Comparison of ENCODE assay signal across 8 cellular contexts in the genomic region with DNA sequence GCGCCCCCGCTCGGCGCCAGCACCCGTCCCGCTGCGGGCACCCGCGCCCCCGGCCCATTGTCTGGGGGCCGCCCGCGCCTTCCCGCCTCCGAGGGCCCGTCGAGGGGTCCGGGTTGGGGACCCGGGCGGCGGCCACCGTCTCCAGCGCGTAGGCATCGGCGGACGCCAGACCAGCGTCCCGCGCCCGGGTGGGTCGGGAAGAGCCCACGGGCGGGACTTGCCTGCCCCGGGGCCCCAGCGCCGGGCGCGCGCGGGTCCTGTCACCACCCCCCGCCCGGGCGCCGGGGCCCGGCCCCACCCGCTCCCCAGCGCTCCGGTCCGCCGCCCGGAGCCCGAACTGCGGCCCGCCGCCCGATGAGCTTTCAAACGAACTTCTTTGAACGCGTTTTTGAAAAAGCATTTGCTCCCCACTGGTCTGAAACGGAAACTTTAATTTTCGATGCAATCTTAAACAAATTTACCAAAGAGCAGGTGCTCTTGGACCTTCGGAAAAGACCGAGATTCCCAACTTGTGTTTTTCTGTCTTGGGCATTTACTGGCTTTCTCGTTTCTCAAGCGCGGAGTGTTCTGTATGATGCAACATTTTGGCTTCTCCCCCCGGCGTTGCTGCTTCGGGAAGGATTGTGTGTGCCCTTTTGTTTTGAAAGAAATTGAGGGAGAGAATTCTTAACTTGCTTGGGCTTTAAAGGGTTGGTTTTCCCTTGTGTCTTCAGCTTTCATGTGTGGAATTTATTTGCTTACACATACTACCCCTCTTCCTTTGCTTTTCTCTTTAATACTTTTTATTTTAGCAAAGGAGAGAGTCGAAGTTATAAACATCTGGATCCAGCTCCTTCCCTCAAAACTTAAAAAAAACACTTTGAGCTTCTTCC. TPM values are rescaled to one million over a fixed set of nuclear protein-coding genes. Genes with fewer than 3 reads are reported as not detected.
DNase-seq lines count a peak whose midpoint lies in the region; ATAC-seq and TF ChIP-seq lines count a peak whose summit lies in the region.

No MANE protein-coding gene starts in this region.

- peak; percentile 5 for DNase-seq in DMS153 treated with DMSO at 0.1 percent for 48 hours (lab: John Stamatoyannopoulos, UW; ENCODE audit: unreplicated experiment)
- no peak for DNase-seq in DMS153 (lab: John Stamatoyannopoulos, UW)
- peak; percentile 28 for DNase-seq in NCI-H2227 treated with DMSO at 0.1 percent for 48 hours (lab: John Stamatoyannopoulos, UW)
- DNase-seq in activated T-helper 1 cell treated with anti-CD3 and anti-CD28 coated beads, Interleukin-12 subunit alpha, Interleukin-12 subunit beta, Interleukin-2, Interleukin-4 antibody, amounts not matched to agents 30 ng/mL and 10 ng/mL and 1 ng/mL, durations not matched to agents 14 hours and 24 hours and 36 hours (ENCODE audit: low spot score): peak; percentile 27
- DNase-seq in ovary: peak; percentile 61 to 84 (median 66)
- no peak for DNase-seq in T1000 (lab: John Stamatoyannopoulos, UW)

- H3K36me3 Mint-ChIP-seq in activated T-helper 1 cell treated with anti-CD3 and anti-CD28 coated beads, Interleukin-12 subunit alpha, Interleukin-12 subunit beta, Interleukin-2, Interleukin-4 antibody, amounts not matched to agents 30 ng/mL and 10 ng/mL and 1 ng/mL, durations not matched to agents 14 hours and 24 hours and 36 hours (ENCODE audit: low read depth): peaks cover 11% of the 10 kb centered on the region

- H3K27ac Mint-ChIP-seq in activated T-helper 1 cell treated with anti-CD3 and anti-CD28 coated beads, Interleukin-12 subunit alpha, Interleukin-12 subunit beta, Interleukin-2, Interleukin-4 antibody, amounts not matched to agents 30 ng/mL and 10 ng/mL and 1 ng/mL, durations not matched to agents 14 hours and 24 hours and 36 hours: peak overlapping the region; percentile 91

- CTCF ChIA-PET in HEK293 (lab: Yijun Ruan, JAX): interaction anchor here (0.5 to 3.5 kb wide), 7 partner anchors 10 to 85 kb away, joined by 3 to 26 read pairs (median 4); no protein-coding TSS in a partner anchor

- ATAC-seq in gastroesophageal sphincter: no peak

- peak overlapping the region; percentile 83 for H3K4me3 ChIP-seq in HEK293 (ENCODE audit: low read depth, low read length)
- peak overlapping the region; percentile 95 to 100 for H3K4me3 ChIP-seq in gastroesophageal sphincter
- peak overlapping the region; percentile 89 for H3K4me3 ChIP-seq in ovary

- H3K27me3 ChIP-seq in gastroesophageal sphincter (no peaks in the 10 kb centered on the region), ovary (no peaks in the 10 kb centered on the region)

- intact Hi-C loops in activated T-helper 1 cell treated with anti-CD3 and anti-CD28 coated beads, Interleukin-12 subunit alpha, Interleukin-12 subunit beta, Interleukin-2, Interleukin-4 antibody, amounts not matched to agents 30 ng/mL and 10 ng/mL and 1 ng/mL, durations not matched to agents 14 hours and 24 hours and 36 hours (cut with micrococcal nuclease): loop anchor here (1.0 to 10.0 kb wide), 11 partner anchors 15 to 789 kb away; partner anchors contain the start of genes IFNLR1, NIPAL3, PNRC2 and RCAN3
- intact Hi-C loops in ovary (cut with DNase I): loop anchor here in 2 of 4 donors (1.0 to 10.0 kb wide), 4 partner anchors 61 to 104 kb away; partner anchors contain the start of gene SRRM1 (in 1 of the 2)

- peaks cover 0 to under 1% of the 10 kb centered on the region in 2 experiments; a peak in 1 of 3 replicates for H3K36me3 ChIP-seq in HEK293 (ENCODE audit: control insufficient read depth in 2 of 2, insufficient read depth in 1 of 2, low read length in 2 of 2)
- no peaks in the 10 kb centered on the region for H3K36me3 ChIP-seq in gastroesophageal sphincter
- no peaks in the 10 kb centered on the region for H3K36me3 ChIP-seq in ovary

- H3K27ac ChIP-seq in HEK293 (ENCODE audit: extremely low read depth, low read depth, low read length) (peak overlapping the region; percentile 91), gastroesophageal sphincter (peak overlapping the region; percentile 99 to 100 (median 100)), ovary (peak overlapping the region; percentile 81 to 90)

- H3K4me3 Mint-ChIP-seq in activated T-helper 1 cell treated with anti-CD3 and anti-CD28 coated beads, Interleukin-12 subunit alpha, Interleukin-12 subunit beta, Interleukin-2, Interleukin-4 antibody, amounts not matched to agents 30 ng/mL and 10 ng/mL and 1 ng/mL, durations not matched to agents 14 hours and 24 hours and 36 hours: peak overlapping the region; percentile 93

- H3K4me1 ChIP-seq in HEK293 (ENCODE audit: control insufficient read depth, insufficient read depth, low read length) (peaks cover 5% of the 10 kb centered on the region; the same call in 1 of the 2 replicates), gastroesophageal sphincter (peaks cover 4 to 60% (median 16%) of the 10 kb centered on the region in 3 donors), ovary (ENCODE audit: insufficient read depth) (peaks cover 7% of the 10 kb centered on the region)

- no peak for TF ChIP-seq CTCF in HEK293 (tag by site-specific recombination; IDR thresholded peaks at IDR 0.05)
- peak in 1 of 4 experiments; percentile 2 for TF ChIP-seq CTCF in gastroesophageal sphincter (IDR thresholded peaks at IDR 0.05)
- TF ChIP-seq CTCF in ovary (IDR thresholded peaks at IDR 0.05): no peak

- TF ChIP-seq EP300 in gastroesophageal sphincter (IDR thresholded peaks at IDR 0.05) (no peak), ovary (IDR thresholded peaks at IDR 0.05) (peak; percentile 12)

- no peaks in the 10 kb centered on the region for H3K9me3 Mint-ChIP-seq in activated T-helper 1 cell treated with anti-CD3 and anti-CD28 coated beads, Interleukin-12 subunit alpha, Interleukin-12 subunit beta, Interleukin-2, Interleukin-4 antibody, amounts not matched to agents 30 ng/mL and 10 ng/mL and 1 ng/mL, durations not matched to agents 14 hours and 24 hours and 36 hours

- TF ChIP-seq POLR2A in gastroesophageal sphincter (IDR thresholded peaks at IDR 0.05) (no peak), ovary (IDR thresholded peaks at IDR 0.05) (peak; percentile 18)

- WGBS in gastroesophageal sphincter (ENCODE audit: low coverage in 1 of 2), 2 donors: 0 to 8% methylated on average over 6 to 10 of the region's 71 CpGs
- 0 to 1% (median 0%) methylated on average over 29 to 71 of the region's 71 CpGs for WGBS in ovary, 3 donors

- POLR2A ChIA-PET in HEK293 (lab: Yijun Ruan, JAX): interaction anchor here (0.5 to 2.6 kb wide), 28 partner anchors 10 to 727 kb away, joined by 3 to 47 read pairs (median 7); partner anchors contain the start of gene RCAN3

- peaks cover 2% of the 10 kb centered on the region for H3K27me3 Mint-ChIP-seq in activated T-helper 1 cell treated with anti-CD3 and anti-CD28 coated beads, Interleukin-12 subunit alpha, Interleukin-12 subunit beta, Interleukin-2, Interleukin-4 antibody, amounts not matched to agents 30 ng/mL and 10 ng/mL and 1 ng/mL, durations not matched to agents 14 hours and 24 hours and 36 hours (ENCODE audit: insufficient read depth)

- H3K9me3 ChIP-seq in HEK293 (ENCODE audit: control insufficient read depth, insufficient read depth, low read depth, low read length) (no peaks in the 10 kb centered on the region), gastroesophageal sphincter (no peaks in the 10 kb centered on the region), ovary (no peaks in the 10 kb centered on the region)

- H3K4me1 Mint-ChIP-seq in activated T-helper 1 cell treated with anti-CD3 and anti-CD28 coated beads, Interleukin-12 subunit alpha, Interleukin-12 subunit beta, Interleukin-2, Interleukin-4 antibody, amounts not matched to agents 30 ng/mL and 10 ng/mL and 1 ng/mL, durations not matched to agents 14 hours and 24 hours and 36 hours (ENCODE audit: low read depth): peaks cover 60% of the 10 kb centered on the region

TF ChIP-seq in HEK293, 187 proteins besides CTCF, POLR2A, EP300 and RAD21 (continues in another document):
- TF ChIP-seq ZNF324 (tag by site-specific recombination; IDR thresholded peaks at IDR 0.05) (0 out of 2 replicates have a peak, but pooled peaks have one; percentile 33), ZNF391 (tag by site-specific recombination; IDR thresholded peaks at IDR 0.05; ENCODE audit: borderline replicate concordance, low read depth) (0 out of 2 replicates have a peak, but pooled peaks have one; percentile 54), ZNF394 (tag by site-specific recombination; IDR thresholded peaks at IDR 0.05; ENCODE audit: borderline replicate concordance) (peak; percentile 88), KLF8 (tag by site-specific recombination; IDR thresholded peaks at IDR 0.05) (peak; percentile 42)
- TF ChIP-seq, protein P1, sequence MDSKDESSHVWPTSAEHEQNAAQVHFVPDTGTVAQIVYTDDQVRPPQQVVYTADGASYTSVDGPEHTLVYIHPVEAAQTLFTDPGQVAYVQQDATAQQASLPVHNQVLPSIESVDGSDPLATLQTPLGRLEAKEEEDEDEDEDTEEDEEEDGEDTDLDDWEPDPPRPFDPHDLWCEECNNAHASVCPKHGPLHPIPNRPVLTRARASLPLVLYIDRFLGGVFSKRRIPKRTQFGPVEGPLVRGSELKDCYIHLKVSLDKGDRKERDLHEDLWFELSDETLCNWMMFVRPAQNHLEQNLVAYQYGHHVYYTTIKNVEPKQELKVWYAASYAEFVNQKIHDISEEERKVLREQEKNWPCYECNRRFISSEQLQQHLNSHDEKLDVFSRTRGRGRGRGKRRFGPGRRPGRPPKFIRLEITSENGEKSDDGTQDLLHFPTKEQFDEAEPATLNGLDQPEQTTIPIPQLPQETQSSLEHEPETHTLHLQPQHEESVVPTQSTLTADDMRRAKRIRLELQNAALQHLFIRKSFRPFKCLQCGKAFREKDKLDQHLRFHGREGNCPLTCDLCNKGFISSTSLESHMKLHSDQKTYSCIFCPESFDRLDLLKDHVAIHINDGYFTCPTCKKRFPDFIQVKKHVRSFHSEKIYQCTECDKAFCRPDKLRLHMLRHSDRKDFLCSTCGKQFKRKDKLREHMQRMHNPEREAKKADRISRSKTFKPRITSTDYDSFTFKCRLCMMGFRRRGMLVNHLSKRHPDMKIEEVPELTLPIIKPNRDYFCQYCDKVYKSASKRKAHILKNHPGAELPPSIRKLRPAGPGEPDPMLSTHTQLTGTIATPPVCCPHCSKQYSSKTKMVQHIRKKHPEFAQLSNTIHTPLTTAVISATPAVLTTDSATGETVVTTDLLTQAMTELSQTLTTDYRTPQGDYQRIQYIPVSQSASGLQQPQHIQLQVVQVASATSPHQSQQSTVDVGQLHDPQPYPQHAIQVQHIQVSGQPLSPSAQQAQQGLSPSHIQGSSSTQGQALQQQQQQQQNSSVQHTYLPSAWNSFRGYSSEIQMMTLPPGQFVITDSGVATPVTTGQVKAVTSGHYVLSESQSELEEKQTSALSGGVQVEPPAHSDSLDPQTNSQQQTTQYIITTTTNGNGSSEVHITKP (tag by site-specific recombination; IDR thresholded peaks at IDR 0.05): no peak

RNA-seq across cellular contexts. Expression of gene CLIC4, which starts 0.7 kb away (rescaled TPM):
- total RNA-seq in activated T-helper 1 cell treated with anti-CD3 and anti-CD28 coated beads, Interleukin-12 subunit alpha, Interleukin-12 subunit beta, Interleukin-2, Interleukin-4 antibody, amounts not matched to agents 30 ng/mL and 10 ng/mL and 1 ng/mL, durations not matched to agents 14 hours and 24 hours and 36 hours: 16.8 and 20.6 TPM in 2 replicates
- 100 to 1,000 TPM; 553 to 721 (median 692) TPM for total RNA-seq in gastroesophageal sphincter
- 100 to 1,000 TPM in 5 of 7 donors, 10 to 100 TPM in 2; 73.6 to 185 (median 125) TPM for total RNA-seq in ovary
- 100 to 1,000 TPM in 1 of 2 donors, 10 to 100 TPM in 1; 53.6 to 209 TPM for polyA plus RNA-seq in ovary

Comparison
In these comparisons a context has a peak if more than half of its experiments do, and no peak if none do; other contexts are left out.
1. DNase-seq: peak in DMS153 treated with DMSO at 0.1 percent for 48 hours (single experiment), NCI-H2227 treated with DMSO at 0.1 percent for 48 hours (single experiment), activated T-helper 1 cell treated with anti-CD3 and anti-CD28 coated beads, Interleukin-12 subunit alpha, Interleukin-12 subunit beta, Interleukin-2, Interleukin-4 antibody, amounts not matched to agents 30 ng/mL and 10 ng/mL and 1 ng/mL, durations not matched to agents 14 hours and 24 hours and 36 hours (single experiment) and ovary (5 of 5); none in DMS153 (single experiment) and T1000 (single experiment).
2. Peak in every context shown above with its lines, with median percentiles within 50 percentile points of each other: H3K27ac ChIP-seq and H3K4me3 ChIP-seq.